In genomic region chr7:157397036-157397720, GRCh38 we compare ENCODE assay signal across 1 cellular context.
TF ChIP-seq lines count a peak whose summit lies in the region.

No MANE protein-coding gene starts in this region.

TF ChIP-seq in GM23338, 12 proteins besides CTCF, POLR2A, EP300 and RAD21 (continued from another document):
- TF ChIP-seq ZNF114 (CRISPR knock-in tag; IDR thresholded peaks at IDR 0.05) (no peak), NANOG (IDR thresholded peaks at IDR 0.05; ENCODE audit: borderline replicate concordance) (no peak), JUNB (IDR thresholded peaks at IDR 0.05; ENCODE audit: unreplicated experiment) (no peak), ZNF331 (CRISPR knock-in tag; IDR thresholded peaks at IDR 0.05; ENCODE audit: low read depth) (no peak)
- TF ChIP-seq, protein P1, sequence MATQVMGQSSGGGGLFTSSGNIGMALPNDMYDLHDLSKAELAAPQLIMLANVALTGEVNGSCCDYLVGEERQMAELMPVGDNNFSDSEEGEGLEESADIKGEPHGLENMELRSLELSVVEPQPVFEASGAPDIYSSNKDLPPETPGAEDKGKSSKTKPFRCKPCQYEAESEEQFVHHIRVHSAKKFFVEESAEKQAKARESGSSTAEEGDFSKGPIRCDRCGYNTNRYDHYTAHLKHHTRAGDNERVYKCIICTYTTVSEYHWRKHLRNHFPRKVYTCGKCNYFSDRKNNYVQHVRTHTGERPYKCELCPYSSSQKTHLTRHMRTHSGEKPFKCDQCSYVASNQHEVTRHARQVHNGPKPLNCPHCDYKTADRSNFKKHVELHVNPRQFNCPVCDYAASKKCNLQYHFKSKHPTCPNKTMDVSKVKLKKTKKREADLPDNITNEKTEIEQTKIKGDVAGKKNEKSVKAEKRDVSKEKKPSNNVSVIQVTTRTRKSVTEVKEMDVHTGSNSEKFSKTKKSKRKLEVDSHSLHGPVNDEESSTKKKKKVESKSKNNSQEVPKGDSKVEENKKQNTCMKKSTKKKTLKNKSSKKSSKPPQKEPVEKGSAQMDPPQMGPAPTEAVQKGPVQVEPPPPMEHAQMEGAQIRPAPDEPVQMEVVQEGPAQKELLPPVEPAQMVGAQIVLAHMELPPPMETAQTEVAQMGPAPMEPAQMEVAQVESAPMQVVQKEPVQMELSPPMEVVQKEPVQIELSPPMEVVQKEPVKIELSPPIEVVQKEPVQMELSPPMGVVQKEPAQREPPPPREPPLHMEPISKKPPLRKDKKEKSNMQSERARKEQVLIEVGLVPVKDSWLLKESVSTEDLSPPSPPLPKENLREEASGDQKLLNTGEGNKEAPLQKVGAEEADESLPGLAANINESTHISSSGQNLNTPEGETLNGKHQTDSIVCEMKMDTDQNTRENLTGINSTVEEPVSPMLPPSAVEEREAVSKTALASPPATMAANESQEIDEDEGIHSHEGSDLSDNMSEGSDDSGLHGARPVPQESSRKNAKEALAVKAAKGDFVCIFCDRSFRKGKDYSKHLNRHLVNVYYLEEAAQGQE (IDR thresholded peaks at IDR 0.05; ENCODE audit: unreplicated experiment), result no peak
